Comparison of ENCODE assay signal across 25 cellular contexts in genomic region chr12:58818546-58818945, GRCh38.
"Had no signal": no experiment of that assay in that cellular context is flagged by ENCODE, and none has a peak within 500 bp of the region (broad histone marks: within the 10 kb centered on the region; RNA-seq: fewer than 3 reads in every experiment).

No MANE protein-coding gene starts in this region.

- H3K27ac Mint-ChIP-seq: activated B cell treated with CpG ODN at 0.5 μM for 24 hours; activated CD4-positive, alpha-beta memory T cell treated with anti-CD3 and anti-CD28 coated beads for 36 hours; activated naive CD8-positive, alpha-beta T cell; brain; nephron; stimulated activated memory B cell treated with anti-CD40 and anti-IgM and Interleukin-4, amounts not matched to agents 10 μg/mL and 1 μg/mL and 100 μg/mL, for 72 hours had no signal

- H3K4me1 ChIP-seq: upper lobe of left lung had no signal

- H3K9me3 ChIP-seq: thoracic aorta, upper lobe of left lung had no signal

- H3K4me1 Mint-ChIP-seq: activated B cell treated with CpG ODN at 0.5 μM for 24 hours; central memory CD8-positive, alpha-beta T cell; stimulated activated memory B cell treated with anti-CD40 and anti-IgM and Interleukin-4, amounts not matched to agents 10 μg/mL and 1 μg/mL and 100 μg/mL, for 72 hours had no signal

- DNase-seq: activated B cell treated with CpG ODN at 0.5 μM for 24 hours; activated CD4-positive, alpha-beta memory T cell treated with anti-CD3 and anti-CD28 coated beads for 36 hours; activated CD4-positive, alpha-beta T cell treated with anti-CD3 and anti-CD28 coated beads for 4 hours; activated T-cell treated with anti-CD3 and anti-CD28 coated beads for 4 hours; amniotic stem cell; effector CD4-positive, alpha-beta T cell; foreskin melanocyte; glutamatergic neuron; hypothalamus; kidney; midbrain; nucleus accumbens; stimulated activated CD4-positive, alpha-beta T cell treated with anti-CD3 and anti-CD28 coated beads, Interleukin-4, amount 100 ng/mL, for 24 hours; T-helper 1 cell; T-helper 9 cell; upper lobe of left lung had no signal

- H3K9me3 Mint-ChIP-seq: activated B cell treated with CpG ODN at 0.5 μM for 24 hours; activated CD4-positive, alpha-beta memory T cell treated with anti-CD3 and anti-CD28 coated beads for 36 hours; nephron had no signal

- H3K4me3 ChIP-seq: lung, thoracic aorta, upper lobe of left lung had no signal

- H3K27me3 Mint-ChIP-seq: activated B cell treated with CpG ODN at 0.5 μM for 24 hours; activated CD4-positive, alpha-beta memory T cell treated with anti-CD3 and anti-CD28 coated beads for 36 hours; central memory CD8-positive, alpha-beta T cell; stimulated activated memory B cell treated with anti-CD40 and anti-IgM and Interleukin-4, amounts not matched to agents 10 μg/mL and 1 μg/mL and 100 μg/mL, for 72 hours had no signal

- H3K36me3 ChIP-seq: thoracic aorta, upper lobe of left lung had no signal

- ATAC-seq: esophagus mucosa, sciatic nerve had no signal

- H3K36me3 Mint-ChIP-seq: activated CD4-positive, alpha-beta memory T cell treated with anti-CD3 and anti-CD28 coated beads for 36 hours; activated naive CD8-positive, alpha-beta T cell; brain; stimulated activated memory B cell treated with anti-CD40 and anti-IgM and Interleukin-4, amounts not matched to agents 10 μg/mL and 1 μg/mL and 100 μg/mL, for 72 hours had no signal

- H3K27me3 ChIP-seq: upper lobe of left lung had no signal

- H3K4me3 Mint-ChIP-seq: activated B cell treated with CpG ODN at 0.5 μM for 24 hours; activated CD4-positive, alpha-beta memory T cell treated with anti-CD3 and anti-CD28 coated beads for 36 hours; activated naive CD8-positive, alpha-beta T cell; brain; central memory CD8-positive, alpha-beta T cell; nephron; stimulated activated memory B cell treated with anti-CD40 and anti-IgM and Interleukin-4, amounts not matched to agents 10 μg/mL and 1 μg/mL and 100 μg/mL, for 72 hours had no signal

- H3K27ac ChIP-seq: thoracic aorta, upper lobe of left lung had no signal
